In genomic region chr11:62599069-62599696, GRCh38 we compare ENCODE assay signal across 1 cellular context.
A peak's percentile ranks its signal among the peaks of the same experiment; 100 is the strongest.
TF ChIP-seq lines count a peak whose summit lies in the region.

No MANE protein-coding gene starts in this region.

TF ChIP-seq in K562, 482 proteins besides CTCF, POLR2A, EP300 and RAD21 (continued from another document and continues in another):
- TF ChIP-seq SFPQ (IDR thresholded peaks at IDR 0.05; ENCODE audit: low read depth, low read length) (no peak), PRMT5 (CRISPR knock-in tag; IDR thresholded peaks at IDR 0.05) (no peak), ZNF445 (CRISPR knock-in tag; IDR thresholded peaks at IDR 0.05; ENCODE audit: low read depth) (no peak), SIX5 (IDR thresholded peaks at IDR 0.05; ENCODE audit: borderline replicate concordance in 1 of 2, insufficient read depth in 1 of 2, low read depth in 1 of 2, low read length in 2 of 2) (no peak), SNRNP70 (optimal IDR thresholded peaks at IDR 0.05; ENCODE audit: low read depth, low read length) (no peak), CLOCK (CRISPR knock-in tag; IDR thresholded peaks at IDR 0.05; ENCODE audit: borderline replicate concordance) (no peak), RCOR1 (IDR thresholded peaks at IDR 0.05; ENCODE audit: borderline replicate concordance in 1 of 2, low read depth in 2 of 2, low read length in 2 of 2) (no peak), THAP7 (CRISPR knock-in tag; IDR thresholded peaks at IDR 0.05) (no peak), ARID3A (IDR thresholded peaks at IDR 0.05; ENCODE audit: borderline replicate concordance, low read depth, low read length) (no peak), SIRT6 (IDR thresholded peaks at IDR 0.05; ENCODE audit: low read depth, low read length) (no peak), KDM5B (IDR thresholded peaks at IDR 0.05; ENCODE audit: insufficient replicate concordance, low read depth, low read length) (no peak), SMARCC2 (IDR thresholded peaks at IDR 0.05; ENCODE audit: low read depth) (no peak), DIDO1 (tag; IDR thresholded peaks at IDR 0.05; ENCODE audit: low read depth) (no peak), ZEB2 (IDR thresholded peaks at IDR 0.05) (peak; percentile 17; the same call in 1 of the 2 replicates), MGA (IDR thresholded peaks at IDR 0.05) (no peak), KLF10 (CRISPR knock-in tag; IDR thresholded peaks at IDR 0.05) (no peak), KAT7 (CRISPR knock-in tag; IDR thresholded peaks at IDR 0.05; ENCODE audit: borderline replicate concordance) (no peak), ERF (CRISPR knock-in tag; IDR thresholded peaks at IDR 0.05) (no peak), ATF2 (CRISPR knock-in tag; IDR thresholded peaks at IDR 0.05) (no peak), ZNF695 (CRISPR knock-in tag; IDR thresholded peaks at IDR 0.05) (no peak), ZFPM2 (CRISPR knock-in tag; IDR thresholded peaks at IDR 0.05) (no peak), EP400 (IDR thresholded peaks at IDR 0.05) (peak; percentile 68), ILF3 (IDR thresholded peaks at IDR 0.05; ENCODE audit: borderline replicate concordance) (no peak), CBFA2T2 (conservative IDR thresholded peaks at IDR 0.05) (no peak), NFE2 (IDR thresholded peaks at IDR 0.05; ENCODE audit: low read depth) (no peak), ASH1L (IDR thresholded peaks at IDR 0.05; ENCODE audit: borderline replicate concordance, low read depth, partially characterized antibody) (peak; percentile 60), ZNF644 (tag; IDR thresholded peaks at IDR 0.05; ENCODE audit: low read depth) (no peak), THRA (IDR thresholded peaks at IDR 0.05) (no peak), MITF (IDR thresholded peaks at IDR 0.05) (no peak), SMARCA4 (IDR thresholded peaks at IDR 0.05) (0 out of 2 replicates have a peak, but pooled peaks have one; percentile 11), ZNF232 (CRISPR knock-in tag; IDR thresholded peaks at IDR 0.05) (no peak), SLC30A9 (CRISPR knock-in tag; IDR thresholded peaks at IDR 0.05) (no peak), ETV5 (CRISPR knock-in tag; IDR thresholded peaks at IDR 0.05; ENCODE audit: low read depth) (no peak; the same call in 1 of the 2 replicates), PHTF2 (CRISPR knock-in tag; IDR thresholded peaks at IDR 0.05) (no peak), THRAP3 (IDR thresholded peaks at IDR 0.05; ENCODE audit: borderline replicate concordance) (no peak), FOXJ3 (CRISPR knock-in tag; IDR thresholded peaks at IDR 0.05) (no peak), ZNF699 (CRISPR knock-in tag; IDR thresholded peaks at IDR 0.05; ENCODE audit: insufficient replicate concordance) (no peak), SPI1 (IDR thresholded peaks at IDR 0.05; ENCODE audit: borderline replicate concordance, low read depth, low read length) (no peak), CBX2 (IDR thresholded peaks at IDR 0.05; ENCODE audit: insufficient read depth, low read length, poor library complexity, severe bottlenecking) (no peak), KAT8 (IDR thresholded peaks at IDR 0.05; ENCODE audit: low read depth) (no peak)
